Comparison of ENCODE assay signal across 1 cellular context in genomic region chr9:27572036-27572435, GRCh38.
TF ChIP-seq lines count a peak whose summit lies in the region.

No MANE protein-coding gene starts in this region.

TF ChIP-seq in H1, 55 proteins besides CTCF, POLR2A, EP300 and RAD21 (continued from another document):
- TF ChIP-seq SRF (IDR thresholded peaks at IDR 0.05; ENCODE audit: low read depth, low read length): no peak
- TF ChIP-seq TAF1 (IDR thresholded peaks at IDR 0.05; ENCODE audit: low read depth, low read length): no peak
- no peak for TF ChIP-seq EGR1 (IDR thresholded peaks at IDR 0.05; ENCODE audit: borderline replicate concordance, low read depth, low read length)
- no peak for TF ChIP-seq KDM5A (IDR thresholded peaks at IDR 0.05; ENCODE audit: low read length)
- no peak for TF ChIP-seq RBBP5 (IDR thresholded peaks at IDR 0.05; ENCODE audit: borderline replicate concordance, low read depth, low read length)
- no peak for TF ChIP-seq CREB1 (IDR thresholded peaks at IDR 0.05)
